8 cellular contexts compared by ENCODE assay signal in genomic region chr6:13272131-13273046, GRCh38.
DNase-seq lines count a peak whose midpoint lies in the region; ATAC-seq and TF ChIP-seq lines count a peak whose summit lies in the region.

No MANE protein-coding gene starts in this region.

- DNase-seq in UCSD-AML1 (lab: John Stamatoyannopoulos, UW; ENCODE audit: unreplicated experiment): peak; percentile 77
- DNase-seq in nephron progenitor cell: peak; percentile 21
- no peak for DNase-seq in DMS153 (lab: John Stamatoyannopoulos, UW)
- DNase-seq in activated naive CD4-positive, alpha-beta T cell (lab: John Stamatoyannopoulos, UW): no peak

- H3K9me3 Mint-ChIP-seq in nephron progenitor cell: no peaks in the 10 kb centered on the region

- no peak for TF ChIP-seq CTCF in nephron progenitor cell (IDR thresholded peaks at IDR 0.05)

- H3K4me1 Mint-ChIP-seq in nephron progenitor cell: peaks cover 44% of the 10 kb centered on the region

- H3K27me3 Mint-ChIP-seq in nephron progenitor cell (ENCODE audit: low read depth, poor library complexity): peaks cover 9% of the 10 kb centered on the region

- H3K4me3 Mint-ChIP-seq in nephron progenitor cell: no peak overlapping the region

- H3K27ac Mint-ChIP-seq in nephron progenitor cell: peak overlapping the region; percentile 89

- H3K36me3 Mint-ChIP-seq in nephron progenitor cell (ENCODE audit: low read depth): peaks cover 14% of the 10 kb centered on the region

- ATAC-seq in GM18861 (IDR thresholded peaks at IDR 0.05; ENCODE audit: unreplicated experiment): peak; percentile 50
- peak; percentile 61 for ATAC-seq in HG02970 (IDR thresholded peaks at IDR 0.05; ENCODE audit: low FRiP score, unreplicated experiment)
- no peak for ATAC-seq in HG03565 (IDR thresholded peaks at IDR 0.05; ENCODE audit: unreplicated experiment)
- no peak for ATAC-seq in GM18858 (IDR thresholded peaks at IDR 0.05; ENCODE audit: unreplicated experiment)

Comparison
In these comparisons a context has a peak if more than half of its experiments do, and no peak if none do; other contexts are left out.
1. ATAC-seq: peak in GM18861 (single experiment) and HG02970 (single experiment); none in HG03565 (single experiment) and GM18858 (single experiment).
2. DNase-seq: peak in UCSD-AML1 (single experiment) and nephron progenitor cell (single experiment); none in DMS153 (single experiment) and activated naive CD4-positive, alpha-beta T cell (0 of 4).